1 cellular context compared by ENCODE assay signal in the genomic region with DNA sequence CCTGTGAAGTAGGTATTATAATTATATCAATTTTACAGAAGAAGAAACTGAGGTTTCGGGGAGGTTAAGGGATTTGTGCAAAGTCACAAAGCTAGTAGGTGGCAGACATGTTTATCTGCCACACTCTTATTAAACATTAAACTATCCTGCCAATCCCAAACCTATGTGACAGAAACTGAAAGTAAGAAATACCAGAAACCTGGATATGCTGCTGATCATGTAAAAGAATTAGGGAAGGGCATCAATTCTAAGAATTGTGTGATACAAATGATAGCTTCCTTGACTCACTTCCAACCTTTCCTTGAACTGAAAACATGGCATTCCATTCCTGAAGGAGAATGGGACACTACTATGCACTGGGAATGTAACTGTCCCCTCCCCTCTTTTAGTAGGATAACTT.
TF ChIP-seq lines count a peak whose summit lies in the region.

No MANE protein-coding gene starts in this region.

TF ChIP-seq in K562, 482 proteins besides CTCF, POLR2A, EP300 and RAD21:
- no peak for TF ChIP-seq TRIM24 (IDR thresholded peaks at IDR 0.05)
- no peak for TF ChIP-seq ZNF589 (CRISPR knock-in tag; IDR thresholded peaks at IDR 0.05; ENCODE audit: low read depth)
- no peak for TF ChIP-seq L3MBTL2 (IDR thresholded peaks at IDR 0.05)
- TF ChIP-seq, protein P1, sequence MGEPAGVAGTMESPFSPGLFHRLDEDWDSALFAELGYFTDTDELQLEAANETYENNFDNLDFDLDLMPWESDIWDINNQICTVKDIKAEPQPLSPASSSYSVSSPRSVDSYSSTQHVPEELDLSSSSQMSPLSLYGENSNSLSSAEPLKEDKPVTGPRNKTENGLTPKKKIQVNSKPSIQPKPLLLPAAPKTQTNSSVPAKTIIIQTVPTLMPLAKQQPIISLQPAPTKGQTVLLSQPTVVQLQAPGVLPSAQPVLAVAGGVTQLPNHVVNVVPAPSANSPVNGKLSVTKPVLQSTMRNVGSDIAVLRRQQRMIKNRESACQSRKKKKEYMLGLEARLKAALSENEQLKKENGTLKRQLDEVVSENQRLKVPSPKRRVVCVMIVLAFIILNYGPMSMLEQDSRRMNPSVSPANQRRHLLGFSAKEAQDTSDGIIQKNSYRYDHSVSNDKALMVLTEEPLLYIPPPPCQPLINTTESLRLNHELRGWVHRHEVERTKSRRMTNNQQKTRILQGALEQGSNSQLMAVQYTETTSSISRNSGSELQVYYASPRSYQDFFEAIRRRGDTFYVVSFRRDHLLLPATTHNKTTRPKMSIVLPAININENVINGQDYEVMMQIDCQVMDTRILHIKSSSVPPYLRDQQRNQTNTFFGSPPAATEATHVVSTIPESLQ (CRISPR knock-in tag; IDR thresholded peaks at IDR 0.05) = no peak
- TF ChIP-seq DPF2 (IDR thresholded peaks at IDR 0.05) = no peak
- TF ChIP-seq, protein P2, sequence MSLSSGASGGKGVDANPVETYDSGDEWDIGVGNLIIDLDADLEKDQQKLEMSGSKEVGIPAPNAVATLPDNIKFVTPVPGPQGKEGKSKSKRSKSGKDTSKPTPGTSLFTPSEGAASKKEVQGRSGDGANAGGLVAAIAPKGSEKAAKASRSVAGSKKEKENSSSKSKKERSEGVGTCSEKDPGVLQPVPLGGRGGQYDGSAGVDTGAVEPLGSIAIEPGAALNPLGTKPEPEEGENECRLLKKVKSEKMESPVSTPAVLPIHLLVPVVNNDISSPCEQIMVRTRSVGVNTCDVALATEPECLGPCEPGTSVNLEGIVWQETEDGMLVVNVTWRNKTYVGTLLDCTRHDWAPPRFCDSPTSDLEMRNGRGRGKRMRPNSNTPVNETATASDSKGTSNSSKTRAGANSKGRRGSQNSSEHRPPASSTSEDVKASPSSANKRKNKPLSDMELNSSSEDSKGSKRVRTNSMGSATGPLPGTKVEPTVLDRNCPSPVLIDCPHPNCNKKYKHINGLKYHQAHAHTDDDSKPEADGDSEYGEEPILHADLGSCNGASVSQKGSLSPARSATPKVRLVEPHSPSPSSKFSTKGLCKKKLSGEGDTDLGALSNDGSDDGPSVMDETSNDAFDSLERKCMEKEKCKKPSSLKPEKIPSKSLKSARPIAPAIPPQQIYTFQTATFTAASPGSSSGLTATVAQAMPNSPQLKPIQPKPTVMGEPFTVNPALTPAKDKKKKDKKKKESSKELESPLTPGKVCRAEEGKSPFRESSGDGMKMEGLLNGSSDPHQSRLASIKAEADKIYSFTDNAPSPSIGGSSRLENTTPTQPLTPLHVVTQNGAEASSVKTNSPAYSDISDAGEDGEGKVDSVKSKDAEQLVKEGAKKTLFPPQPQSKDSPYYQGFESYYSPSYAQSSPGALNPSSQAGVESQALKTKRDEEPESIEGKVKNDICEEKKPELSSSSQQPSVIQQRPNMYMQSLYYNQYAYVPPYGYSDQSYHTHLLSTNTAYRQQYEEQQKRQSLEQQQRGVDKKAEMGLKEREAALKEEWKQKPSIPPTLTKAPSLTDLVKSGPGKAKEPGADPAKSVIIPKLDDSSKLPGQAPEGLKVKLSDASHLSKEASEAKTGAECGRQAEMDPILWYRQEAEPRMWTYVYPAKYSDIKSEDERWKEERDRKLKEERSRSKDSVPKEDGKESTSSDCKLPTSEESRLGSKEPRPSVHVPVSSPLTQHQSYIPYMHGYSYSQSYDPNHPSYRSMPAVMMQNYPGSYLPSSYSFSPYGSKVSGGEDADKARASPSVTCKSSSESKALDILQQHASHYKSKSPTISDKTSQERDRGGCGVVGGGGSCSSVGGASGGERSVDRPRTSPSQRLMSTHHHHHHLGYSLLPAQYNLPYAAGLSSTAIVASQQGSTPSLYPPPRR (CRISPR knock-in tag; IDR thresholded peaks at IDR 0.05; ENCODE audit: borderline replicate concordance) = no peak
- no peak for TF ChIP-seq ZFP1 (CRISPR knock-in tag; IDR thresholded peaks at IDR 0.05)
- no peak for TF ChIP-seq NCOA6 (IDR thresholded peaks at IDR 0.05)
- TF ChIP-seq CREB1 (IDR thresholded peaks at IDR 0.05) = no peak
- TF ChIP-seq CREB1 (CRISPR knock-in tag; IDR thresholded peaks at IDR 0.05) = no peak
- TF ChIP-seq KHSRP (IDR thresholded peaks at IDR 0.05) = no peak
